Comparison of ENCODE assay signal across 8 cellular contexts in the genomic region with DNA sequence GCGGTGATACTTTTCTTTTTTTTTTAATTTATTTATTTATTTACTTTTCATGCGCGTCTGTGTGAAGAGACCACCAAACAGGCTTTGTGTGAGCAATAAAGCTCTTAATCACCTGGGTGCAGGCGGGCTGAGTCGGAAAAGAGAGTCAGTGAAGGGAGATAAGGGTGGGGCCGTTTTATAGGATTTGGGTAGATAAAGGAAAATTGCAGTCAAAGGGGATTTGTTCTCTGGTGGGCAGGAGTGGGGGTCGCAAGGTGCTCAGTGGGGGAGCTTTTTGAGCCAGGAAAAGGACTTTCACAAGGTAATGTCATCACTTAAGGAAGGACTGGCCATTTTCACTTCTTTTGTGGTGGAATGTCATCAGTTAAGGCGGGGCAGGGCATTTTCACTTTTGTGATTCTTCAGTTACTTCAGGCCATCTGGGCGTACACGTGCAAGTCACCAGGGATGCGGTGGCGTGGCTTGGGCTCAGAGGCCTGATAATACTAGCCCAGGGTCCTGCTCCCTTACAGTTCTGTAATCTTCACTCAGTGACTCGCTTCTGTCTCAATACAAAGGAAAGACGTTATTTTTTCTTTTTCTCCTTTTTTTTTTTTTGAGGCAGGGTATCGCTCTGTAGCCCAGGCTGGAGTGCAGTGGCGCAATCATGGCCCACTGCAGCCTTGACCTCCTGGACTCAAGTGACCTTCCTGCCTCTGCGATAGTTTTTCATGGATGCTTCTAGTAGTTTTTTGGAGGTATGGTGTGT. TPM values are rescaled to one million over a fixed set of nuclear protein-coding genes. Genes with fewer than 3 reads are reported as not detected.
DNase-seq lines count a peak whose midpoint lies in the region; ATAC-seq and TF ChIP-seq lines count a peak whose summit lies in the region.
"Not testable (repeated sequence)": the region's sequence is repeated elsewhere in the genome, so short reads cannot be mapped to it uniquely, and the experiment has no call there.

No MANE protein-coding gene starts in this region.

- not testable (repeated sequence) for ATAC-seq in DND-41 (ENCODE audit: insufficient read depth, low read depth); Panc1

- H3K36me3 ChIP-seq in DND-41 (ENCODE audit: insufficient read depth, low read length) (peaks cover 22% of the 10 kb centered on the region), adipocyte (ENCODE audit: control insufficient read depth, insufficient read depth, low read length, severe bottlenecking) (peaks cover 18% of the 10 kb centered on the region), left ventricle myocardium inferior (peaks cover 21% of the 10 kb centered on the region)
- not testable (repeated sequence) for H3K36me3 ChIP-seq in Loucy (ENCODE audit: insufficient read depth, low read length); Panc1 (ENCODE audit: control insufficient read depth, insufficient read depth, low read length)

- H3K4me3 Mint-ChIP-seq in activated CD4-positive, alpha-beta T cell treated with anti-CD3 and anti-CD28 coated beads, Interleukin-2, amount 10 ng/mL, durations not matched to agents 24 days and 14 days = peak overlapping the region; percentile 86
- H3K4me3 Mint-ChIP-seq in nephron (peak overlapping the region; percentile 87 to 98 (median 97)), type B pancreatic cell (peak overlapping the region; percentile 97)

- peak overlapping the region; percentile 97 for H3K27ac Mint-ChIP-seq in activated CD4-positive, alpha-beta T cell treated with anti-CD3 and anti-CD28 coated beads, Interleukin-2, amount 10 ng/mL, durations not matched to agents 24 days and 14 days
- H3K27ac Mint-ChIP-seq in nephron (peak overlapping the region; percentile 93 to 98 (median 97)), type B pancreatic cell (peak overlapping the region; percentile 100)

- H4K20me1 ChIP-seq in DND-41 (ENCODE audit: insufficient read depth, low read length) = not testable (repeated sequence)
- H4K20me1 ChIP-seq in Loucy (ENCODE audit: insufficient read depth, low read length, poor library complexity, severe bottlenecking) = peaks cover 23% of the 10 kb centered on the region

- intact Hi-C loops in Panc1 (cut with micrococcal nuclease; ENCODE audit: unreplicated experiment) = not testable (repeated sequence)
- intact Hi-C loops in activated CD4-positive, alpha-beta T cell treated with anti-CD3 and anti-CD28 coated beads, Interleukin-2, amount 10 ng/mL, durations not matched to agents 24 days and 14 days (cut with micrococcal nuclease) = loop anchor here (2.0 to 10.0 kb wide), 4 partner anchors 143 to 661 kb away; a partner anchor contains a TSS
- intact Hi-C loops in left ventricle myocardium inferior (cut with micrococcal nuclease) = loop anchor here (10.0 kb wide), 1 partner anchor 251 kb away; no protein-coding TSS in a partner anchor

- not testable (repeated sequence) for TF ChIP-seq CTCF in DND-41 (IDR thresholded peaks at IDR 0.05; ENCODE audit: borderline replicate concordance, extremely low read depth, low read length, poor library complexity, severe bottlenecking); Loucy (conservative IDR thresholded peaks at IDR 0.05; ENCODE audit: low read length); Panc1 (IDR thresholded peaks at IDR 0.05); left ventricle myocardium inferior (IDR thresholded peaks at IDR 0.05; ENCODE audit: borderline replicate concordance); nephron (IDR thresholded peaks at IDR 0.05; ENCODE audit: unreplicated experiment in 3 of 3); type B pancreatic cell (conservative IDR thresholded peaks at IDR 0.05)

- H3K36me3 Mint-ChIP-seq in activated CD4-positive, alpha-beta T cell treated with anti-CD3 and anti-CD28 coated beads, Interleukin-2, amount 10 ng/mL, durations not matched to agents 24 days and 14 days (ENCODE audit: low read depth) = peaks cover 19% of the 10 kb centered on the region
- H3K36me3 Mint-ChIP-seq in nephron (ENCODE audit: low read depth) = peaks cover 18% of the 10 kb centered on the region
- not testable (repeated sequence) for H3K36me3 Mint-ChIP-seq in type B pancreatic cell

- H3K9me3 ChIP-seq in DND-41 (ENCODE audit: insufficient read depth, low read length, severe bottlenecking); Loucy (ENCODE audit: insufficient read depth, low read depth, low read length); Panc1 (ENCODE audit: control insufficient read depth, insufficient read depth, low read depth, low read length); adipocyte (ENCODE audit: control insufficient read depth, low read length); left ventricle myocardium inferior (replicated peaks): not testable (repeated sequence)

- H3K27ac ChIP-seq in DND-41 (ENCODE audit: low read length); left ventricle myocardium inferior (replicated peaks): not testable (repeated sequence)
- H3K27ac ChIP-seq in Panc1 (ENCODE audit: low read length) = peak overlapping the region; percentile 78; the same call in 1 of the 2 replicates

- in situ Hi-C loops in Panc1 (cut with HindIII; ENCODE audit: low pct_unique_long_range_greater_than_20kb, low sequenced_read_pairs) = not testable (repeated sequence)

- POLR2A ChIA-PET in Panc1 (lab: Charles Lee) = interaction anchor here (0.6 to 1.4 kb wide), 2 partner anchors 11 to 77 kb away, joined by 3 to 11 read pairs; no protein-coding TSS in a partner anchor

- BruUV-seq in Panc1 (replicated peaks; lab: Mats Ljungman, UMichigan) = not testable (repeated sequence)

- not testable (repeated sequence) for H3K27me3 Mint-ChIP-seq in activated CD4-positive, alpha-beta T cell treated with anti-CD3 and anti-CD28 coated beads, Interleukin-2, amount 10 ng/mL, durations not matched to agents 24 days and 14 days; nephron (ENCODE audit: low read depth); type B pancreatic cell

- H3K79me2 ChIP-seq in DND-41 (ENCODE audit: insufficient read depth, low read length) = peaks cover 36% of the 10 kb centered on the region
- peaks cover 33% of the 10 kb centered on the region for H3K79me2 ChIP-seq in Loucy (ENCODE audit: insufficient read depth, low read length)

- not testable (repeated sequence) for H3K4me2 ChIP-seq in DND-41 (ENCODE audit: insufficient read depth, low read length)
- H3K4me2 ChIP-seq in Loucy (ENCODE audit: low read depth, low read length, poor library complexity, severe bottlenecking) = peak overlapping the region; percentile 72

- H2AFZ ChIP-seq in DND-41 (ENCODE audit: low read depth, low read length) = peak overlapping the region; percentile 45; the same call in 1 of the 2 replicates
- H2AFZ ChIP-seq in Loucy (ENCODE audit: low read length) = not testable (repeated sequence)

- H3K9me3 Mint-ChIP-seq in activated CD4-positive, alpha-beta T cell treated with anti-CD3 and anti-CD28 coated beads, Interleukin-2, amount 10 ng/mL, durations not matched to agents 24 days and 14 days; nephron; type B pancreatic cell: not testable (repeated sequence)

- H3K9ac ChIP-seq in DND-41 (ENCODE audit: low read depth, low read length); Loucy (ENCODE audit: low read depth, low read length, poor library complexity, severe bottlenecking); adipocyte (ENCODE audit: low read length): not testable (repeated sequence)

- H3F3A ChIP-seq in Loucy (ENCODE audit: low read depth) = not testable (repeated sequence)

- H3K27me3 ChIP-seq in DND-41 (ENCODE audit: insufficient read depth, low read length, poor library complexity); Loucy (ENCODE audit: insufficient read depth, low read length, poor library complexity, severe bottlenecking); Panc1 (ENCODE audit: control insufficient read depth, insufficient read depth, low read length); adipocyte (replicated peaks; ENCODE audit: control insufficient read depth, insufficient read depth, low read length); left ventricle myocardium inferior (ENCODE audit: low read depth): not testable (repeated sequence)

- not testable (repeated sequence) for H3K4me3 ChIP-seq in DND-41 (ENCODE audit: low read depth in 1 of 2, low read length in 2 of 2)
- H3K4me3 ChIP-seq in Loucy (ENCODE audit: low read length, poor library complexity, severe bottlenecking) (peak overlapping the region; percentile 85), Panc1 (ENCODE audit: low read depth in 2 of 2, low read length in 2 of 2) (peak overlapping the region in 1 of 2 experiments; percentile 70; a peak in 2 of 4 replicates), adipocyte (ENCODE audit: low read length) (peak overlapping the region; percentile 94), left ventricle myocardium inferior (peak overlapping the region; percentile 95)

- not testable (repeated sequence) for DNase-seq in DND-41; Panc1 (ENCODE audit: low read depth, low spot score); activated CD4-positive, alpha-beta T cell treated with anti-CD3 and anti-CD28 coated beads, Interleukin-2, amount 10 ng/mL, durations not matched to agents 24 days and 14 days; adipocyte (ENCODE audit: low read depth); left ventricle myocardium inferior; type B pancreatic cell (ENCODE audit: extremely low spot score, unreplicated experiment)

- CTCF ChIA-PET in Panc1 (lab: Charles Lee) = not testable (repeated sequence)

- not testable (repeated sequence) for H3K9me2 ChIP-seq in Loucy (replicated peaks; ENCODE audit: low read depth, low read length)

- peaks cover 22% of the 10 kb centered on the region for H3K4me1 Mint-ChIP-seq in activated CD4-positive, alpha-beta T cell treated with anti-CD3 and anti-CD28 coated beads, Interleukin-2, amount 10 ng/mL, durations not matched to agents 24 days and 14 days
- H3K4me1 Mint-ChIP-seq in nephron (peaks cover 20% of the 10 kb centered on the region), type B pancreatic cell (ENCODE audit: unreplicated experiment) (peaks cover 14% of the 10 kb centered on the region)

- H3K4me1 ChIP-seq in DND-41 (ENCODE audit: insufficient read depth, low read length) (peaks cover 31% of the 10 kb centered on the region), Loucy (ENCODE audit: insufficient read depth, low read length, poor library complexity, severe bottlenecking) (peaks cover 17% of the 10 kb centered on the region), adipocyte (ENCODE audit: control insufficient read depth, insufficient read depth, low read length) (peaks cover 13% of the 10 kb centered on the region), left ventricle myocardium inferior (peaks cover 43% of the 10 kb centered on the region)
- H3K4me1 ChIP-seq in Panc1 (ENCODE audit: control insufficient read depth, insufficient read depth, low read length) = not testable (repeated sequence)

RNA-seq across cellular contexts. Expression of a gene that starts 1.6 kb away (rescaled TPM):
- total RNA-seq in Panc1 (2021; ENCODE audit: unreplicated experiment) (59.1 TPM), left ventricle myocardium inferior (21.8 TPM), type B pancreatic cell (ENCODE audit: low replicate concordance) (75.8 and 88.2 TPM in 2 replicates)
- polyA plus RNA-seq in Panc1 (2012; ENCODE audit: insufficient read length) = 29.6 TPM
- total RNA-seq in activated CD4-positive, alpha-beta T cell treated with anti-CD3 and anti-CD28 coated beads, Interleukin-2, amount 10 ng/mL, durations not matched to agents 24 days and 14 days = 77.7 and 82.8 TPM in 2 replicates

RNA-seq across cellular contexts. Expression of a gene that starts 20.7 kb away (rescaled TPM):
- total RNA-seq in Panc1 (2021; ENCODE audit: unreplicated experiment) (1.9 TPM), left ventricle myocardium inferior (24.8 TPM), type B pancreatic cell (ENCODE audit: low replicate concordance) (0.71 and 4.9 TPM in 2 replicates)
- 6.7 TPM for polyA plus RNA-seq in Panc1 (2012; ENCODE audit: insufficient read length)
- 34.2 and 35.1 TPM in 2 replicates for total RNA-seq in activated CD4-positive, alpha-beta T cell treated with anti-CD3 and anti-CD28 coated beads, Interleukin-2, amount 10 ng/mL, durations not matched to agents 24 days and 14 days

RNA-seq across cellular contexts. Expression of a gene that starts 38.5 kb away (rescaled TPM):
- total RNA-seq in Panc1 (2021; ENCODE audit: unreplicated experiment) (27.5 TPM), left ventricle myocardium inferior (174 TPM), type B pancreatic cell (ENCODE audit: low replicate concordance) (55.2 and 56.8 TPM in 2 replicates)
- 25.4 TPM for polyA plus RNA-seq in Panc1 (2012; ENCODE audit: insufficient read length)
- total RNA-seq in activated CD4-positive, alpha-beta T cell treated with anti-CD3 and anti-CD28 coated beads, Interleukin-2, amount 10 ng/mL, durations not matched to agents 24 days and 14 days = 18.0 and 19.9 TPM in 2 replicates

RNA-seq across cellular contexts. Expression of a gene that starts 47.5 kb away (rescaled TPM):
- total RNA-seq in Panc1 (2021; ENCODE audit: unreplicated experiment) = 78.2 TPM
- 87.8 TPM for polyA plus RNA-seq in Panc1 (2012; ENCODE audit: insufficient read length)
- 86.7 and 92.1 TPM in 2 replicates for total RNA-seq in activated CD4-positive, alpha-beta T cell treated with anti-CD3 and anti-CD28 coated beads, Interleukin-2, amount 10 ng/mL, durations not matched to agents 24 days and 14 days
- total RNA-seq in left ventricle myocardium inferior = 87.0 TPM
- total RNA-seq in type B pancreatic cell (ENCODE audit: low replicate concordance) = 52.4 and 71.3 TPM in 2 replicates
